32 cellular contexts compared by ENCODE assay signal in the genomic region with DNA sequence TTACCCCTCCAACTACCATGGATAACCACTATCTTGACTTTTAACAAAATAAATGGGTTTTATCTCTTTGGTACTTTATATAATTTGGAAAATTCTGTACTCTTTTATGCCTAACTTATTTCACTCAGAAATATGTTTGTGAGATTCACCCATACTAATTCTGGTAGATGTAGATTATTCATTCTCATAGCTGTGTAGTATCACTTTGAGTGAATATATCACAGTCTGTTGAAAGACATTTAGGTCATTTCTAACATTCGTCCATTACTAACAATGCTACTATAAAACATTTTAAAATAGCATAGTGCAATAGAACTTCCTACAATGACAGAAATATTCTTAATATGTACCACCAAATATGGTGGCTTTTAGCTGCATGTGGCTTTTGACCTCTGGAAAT.
"Had no signal": no experiment of that assay in that cellular context is flagged by ENCODE, and none has a peak within 500 bp of the region (broad histone marks: within the 10 kb centered on the region; RNA-seq: fewer than 3 reads in every experiment).

No MANE protein-coding gene starts in this region.

- ATAC-seq: activated naive CD8-positive, alpha-beta T cell treated with anti-CD3 and anti-CD28 coated beads, Interleukin-2, amount 50 U/mL, for 24 hours; activated T-helper 17 cell treated with anti-CD3 and anti-CD28 coated beads, Interleukin-2, amount 50 U/mL, for 72 hours; body of pancreas had no signal

- FAIRE-seq: astrocyte, bronchial epithelial cell, colon had no signal

- DNase-seq: activated effector memory CD4-positive, alpha-beta T cell treated with anti-CD3 and anti-CD28 coated beads, Interleukin-2, amount 50 U/mL, for 16 hours; activated effector memory CD4-positive, alpha-beta T cell treated with Interleukin-2 at 50 U/mL for 16 hours; activated gamma-delta T cell; activated gamma-delta T cell treated with Interleukin-2 at 50 U/mL for 16 hours; activated naive CD4-positive, alpha-beta T cell; activated naive CD4-positive, alpha-beta T cell treated with anti-CD3 and anti-CD28 coated beads for 36 hours; activated naive CD4-positive, alpha-beta T cell treated with anti-CD3 and anti-CD28 coated beads, Interleukin-2, amount 10 ng/mL, durations not matched to agents 7 days and 5 days; activated naive CD4-positive, alpha-beta T cell treated with anti-CD3 and anti-CD28 coated beads, Interleukin-2, amount 50 U/mL, for 16 hours; activated naive CD4-positive, alpha-beta T cell treated with Interleukin-2 at 50 U/mL for 16 hours; activated naive CD8-positive, alpha-beta T cell treated with anti-CD3 and anti-CD28 coated beads for 36 hours; activated naive CD8-positive, alpha-beta T cell treated with anti-CD3 and anti-CD28 coated beads, Interleukin-2, amount 10 ng/mL, durations not matched to agents 7 days and 5 days; activated naive CD8-positive, alpha-beta T cell treated with anti-CD3 and anti-CD28 coated beads, Interleukin-2, amount 50 U/mL, for 24 hours; activated T-cell treated with anti-CD3 and anti-CD28 coated beads, Interleukin-2, amount 50 U/mL, for 48 hours; activated T-cell treated with anti-CD3 and anti-CD28 coated beads, Interleukin-2, amount 50 U/mL, for 72 hours; adrenal gland; amniotic stem cell; amygdala; anterior cingulate cortex; aorta; body of pancreas; brain microvascular endothelial cell; caudate nucleus; central memory CD4-positive, alpha-beta T cell; cerebellar nuclear complex; colonic mucosa had no signal

- H3K27me3 ChIP-seq: adrenal gland, ascending aorta, body of pancreas, brain microvascular endothelial cell, breast epithelium, cardiac muscle cell, colonic mucosa had no signal

- H3K4me1 ChIP-seq: adrenal gland, ascending aorta, body of pancreas, breast epithelium, colonic mucosa had no signal

- H3K27ac ChIP-seq: adrenal gland, ascending aorta, body of pancreas, brain microvascular endothelial cell, breast epithelium, cardiac muscle cell, colonic mucosa had no signal

- H3K4me3 ChIP-seq: adrenal gland, ascending aorta, body of pancreas, breast epithelium, cardiac muscle cell, colonic mucosa had no signal

- H3K9me3 ChIP-seq: adrenal gland, ascending aorta, body of pancreas, breast epithelium, colonic mucosa had no signal

- H3K36me3 ChIP-seq: adrenal gland, ascending aorta, brain microvascular endothelial cell, breast epithelium, cardiac muscle cell, colonic mucosa had no signal
